8 cellular contexts compared by ENCODE assay signal in the genomic region with DNA sequence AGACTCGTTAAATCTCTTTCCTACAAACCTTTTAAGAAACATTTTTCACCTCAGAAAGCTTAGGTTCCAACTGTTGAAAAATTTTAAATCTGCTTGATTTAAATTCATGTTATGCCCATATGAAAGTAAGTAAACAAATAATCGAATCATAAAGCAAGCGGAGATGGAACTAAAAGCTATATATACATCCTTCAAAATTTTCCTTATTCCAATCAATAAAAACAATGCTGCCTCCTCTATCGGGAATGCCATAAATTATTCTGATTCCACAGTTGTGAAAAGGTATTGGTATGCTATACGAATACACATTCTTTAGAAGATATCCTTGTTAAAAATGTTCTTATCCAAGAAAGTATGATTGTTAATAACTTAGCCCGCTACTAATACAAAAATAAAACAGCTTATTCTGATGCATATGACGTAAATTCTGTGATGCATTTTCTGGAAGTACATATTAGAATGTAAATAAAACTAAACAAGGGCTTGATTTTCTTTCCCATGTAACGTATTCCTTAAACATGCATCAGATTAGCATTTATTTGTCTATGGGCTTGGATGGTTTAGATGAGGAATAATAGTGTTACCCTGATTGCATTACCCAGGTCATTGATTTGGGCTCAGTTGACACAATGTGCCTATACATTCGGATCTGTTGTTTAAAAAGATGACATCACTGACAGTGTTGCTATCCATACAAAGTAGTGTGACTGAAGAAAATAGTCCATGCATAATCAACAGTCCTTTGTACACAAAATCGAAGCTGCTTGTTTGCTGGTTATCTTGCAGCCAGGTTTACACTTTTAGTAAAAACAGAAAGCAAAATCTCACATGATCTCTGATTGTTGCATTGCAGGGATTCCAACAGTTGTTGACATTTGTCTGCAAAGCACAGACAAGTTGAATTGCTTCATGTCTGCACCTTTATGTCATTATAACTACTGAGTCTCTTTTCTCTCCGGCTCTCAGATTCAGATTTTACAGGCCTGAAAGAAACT. TPM values are rescaled to one million over a fixed set of nuclear protein-coding genes. Genes with fewer than 3 reads are reported as not detected.
A peak's percentile ranks its signal among the peaks of the same experiment; 100 is the strongest.
DNase-seq lines count a peak whose midpoint lies in the region; ATAC-seq, FAIRE-seq and TF ChIP-seq lines count a peak whose summit lies in the region.

No MANE protein-coding gene starts in this region.

- peaks cover 13% of the 10 kb centered on the region for H3K4me1 ChIP-seq in CD4-positive, alpha-beta memory T cell (ENCODE audit: insufficient read depth, low read length)
- no peaks in the 10 kb centered on the region; the same call in 1 of the 2 replicates for H3K4me1 ChIP-seq in GM12878 (ENCODE audit: control insufficient read depth, insufficient read depth, low read length)
- H3K4me1 ChIP-seq in mucosa of rectum (ENCODE audit: control insufficient read depth in 2 of 2, insufficient read depth in 2 of 2, low read length in 2 of 2): peaks cover 0 to 7% of the 10 kb centered on the region in 2 donors

- peak overlapping the region; percentile 96 to 99 (median 97) for H3K4me3 Mint-ChIP-seq in CD4-positive, alpha-beta memory T cell

- WGBS in GM12878 (ENCODE audit: insufficient coverage, insufficient replicate concordance, low lambda C conversion rate, missing lambda C conversion rate): 51% methylated on average over 11 of the region's 11 CpGs

- RAD21 ChIA-PET in GM12878 (lab: Charles Lee; ENCODE audit: unreplicated experiment): interaction anchor here (1.0 to 2.7 kb wide), 6 partner anchors 8 to 796 kb away, joined by 4 to 9 read pairs (median 6); partner anchors contain the start of gene HEATR5A

- H3K9ac ChIP-seq in GM12878 (ENCODE audit: control insufficient read depth, insufficient read depth, low read length) (0 out of 2 replicates have a peak overlapping the region, but pooled peaks have one; percentile 10), mucosa of rectum (ENCODE audit: low read depth in 1 of 2, low read length in 2 of 2) (peak overlapping the region; percentile 52 to 60)

- ATAC-seq in GM12878: no peak
- ATAC-seq in HG02870 (IDR thresholded peaks at IDR 0.05; ENCODE audit: unreplicated experiment): no peak
- ATAC-seq in GM21381 (IDR thresholded peaks at IDR 0.05; ENCODE audit: unreplicated experiment): no peak

- peak overlapping the region; percentile 74 for H2AFZ ChIP-seq in GM12878 (ENCODE audit: control insufficient read depth, low read depth, low read length)

- no peak for TF ChIP-seq EP300 in GM12878 (IDR thresholded peaks at IDR 0.05; ENCODE audit: borderline replicate concordance in 1 of 2, control insufficient read depth in 1 of 2, low read depth in 2 of 2, low read length in 2 of 2)

- peak overlapping the region in 1 of 2 donors; percentile 69 for H3K4me3 ChIP-seq in CD4-positive, alpha-beta memory T cell (ENCODE audit: low read length in 2 of 2)
- H3K4me3 ChIP-seq in GM12878 (peak overlapping the region; percentile 57; the same call in 1 of the 2 replicates), mucosa of rectum (ENCODE audit: low read length in 2 of 2) (peak overlapping the region; percentile 86 to 90), H7 (ENCODE audit: insufficient read depth, low read depth, low read length) (no peak overlapping the region)

- in situ Hi-C loops in GM12878 (cut with MboI): no loop called here

- peaks cover 0 to 2% (median 0%) of the 10 kb centered on the region in 8 donors for H3K9me3 Mint-ChIP-seq in CD4-positive, alpha-beta memory T cell

- H3K27me3 ChIP-seq in CD4-positive, alpha-beta memory T cell (ENCODE audit: insufficient read depth, low read length): no peaks in the 10 kb centered on the region
- H3K27me3 ChIP-seq in GM12878 (replicated peaks in 1 of 2; ENCODE audit: control insufficient read depth in 2 of 2, insufficient read depth in 2 of 2, low read length in 1 of 2): no peaks in the 10 kb centered on the region
- no peaks in the 10 kb centered on the region for H3K27me3 ChIP-seq in mucosa of rectum (ENCODE audit: control insufficient read depth in 2 of 2, insufficient read depth in 2 of 2, low read length in 2 of 2)
- H3K27me3 ChIP-seq in H7 (ENCODE audit: control insufficient read depth, insufficient read depth, low read length): no peaks in the 10 kb centered on the region

- H3K27ac Mint-ChIP-seq in CD4-positive, alpha-beta memory T cell: peak overlapping the region; percentile 86 to 98 (median 97)

- peaks cover 13 to 34% (median 26%) of the 10 kb centered on the region in 4 donors for H3K4me1 Mint-ChIP-seq in CD4-positive, alpha-beta memory T cell

- SMC1A ChIA-PET in GM12878 (lab: Charles Lee; ENCODE audit: uncharacterized antibody, unreplicated experiment): interaction anchor here (0.7 to 1.6 kb wide), 13 partner anchors 10 to 793 kb away, joined by 3 to 8 read pairs (median 3); partner anchors contain the start of gene HEATR5A

- H3K9me3 ChIP-seq in CD4-positive, alpha-beta memory T cell (ENCODE audit: control insufficient read depth in 1 of 2, low read length in 2 of 2): no peaks in the 10 kb centered on the region
- H3K9me3 ChIP-seq in GM12878 (replicated peaks; ENCODE audit: control insufficient read depth, insufficient read depth, low read length) (no peaks in the 10 kb centered on the region), mucosa of rectum (ENCODE audit: control insufficient read depth in 2 of 2, low read length in 2 of 2) (no peaks in the 10 kb centered on the region)

- H4K20me1 ChIP-seq in GM12878 (ENCODE audit: control insufficient read depth, insufficient read depth): no peaks in the 10 kb centered on the region

- no peak for TF ChIP-seq CTCF in GM12878 (IDR thresholded peaks at IDR 0.05 in 2 of 3, conservative IDR thresholded peaks at IDR 0.05 in 1 of 3; ENCODE audit: control insufficient read depth in 2 of 3, extremely low read depth in 1 of 3, insufficient read depth in 1 of 3, low read depth in 3 of 3, low read length in 3 of 3)

- peak; percentile 75 for FAIRE-seq in HTR-8/SVneo (lab: Jason Lieb, UNC)
- FAIRE-seq in GM12878 (lab: Jason Lieb, UNC): no peak

- TF ChIP-seq POLR2A in GM12878 (IDR thresholded peaks at IDR 0.05; ENCODE audit: low read depth, low read length): no peak

- no peaks in the 10 kb centered on the region for H3K36me3 ChIP-seq in CD4-positive, alpha-beta memory T cell (ENCODE audit: insufficient read depth, low read length)
- no peaks in the 10 kb centered on the region for H3K36me3 ChIP-seq in GM12878 (ENCODE audit: control insufficient read depth in 2 of 2, insufficient read depth in 2 of 2, low read length in 1 of 2)
- peaks cover 0 to 2% of the 10 kb centered on the region in 2 donors for H3K36me3 ChIP-seq in mucosa of rectum (ENCODE audit: control insufficient read depth in 2 of 2, insufficient read depth in 2 of 2, low read length in 2 of 2)
- no peaks in the 10 kb centered on the region for H3K36me3 ChIP-seq in H7 (replicated peaks; ENCODE audit: control insufficient read depth, insufficient read depth, low read length)

- POLR2A ChIA-PET in CD4-positive, alpha-beta memory T cell (lab: Charles Lee; ENCODE audit: partially characterized antibody): interaction anchor here (0.8 to 3.4 kb wide), 11 partner anchors 9 to 899 kb away, joined by 3 to 50 read pairs (median 3); partner anchors contain the start of genes G2E3, HEATR5A and HECTD1
- POLR2A ChIA-PET in GM12878 (lab: Charles Lee): interaction anchor here (0.6 to 1.5 kb wide), 2 partner anchors 38 to 95 kb away, joined by 4 to 6 read pairs; partner anchors contain the start of gene HEATR5A

- peak overlapping the region; percentile 89 for H3K27ac ChIP-seq in CD4-positive, alpha-beta memory T cell (ENCODE audit: low read depth, low read length)
- H3K27ac ChIP-seq in GM12878 (ENCODE audit: control insufficient read depth, insufficient read depth) (peak overlapping the region; percentile 76), mucosa of rectum (ENCODE audit: low read depth in 2 of 2, low read length in 2 of 2) (peak overlapping the region; percentile 31 to 87)

- no peak for TF ChIP-seq RAD21 in GM12878 (IDR thresholded peaks at IDR 0.05; ENCODE audit: insufficient read depth, low read depth, low read length)

- intact Hi-C loops in CD4-positive, alpha-beta memory T cell (cut with micrococcal nuclease): loop anchor here (1.0 to 5.0 kb wide), 6 partner anchors 38 to 794 kb away; partner anchors contain the start of genes HEATR5A, HECTD1, NUBPL and RNU6-8
- intact Hi-C loops in GM12878 (cut with micrococcal nuclease; ENCODE audit: unreplicated experiment): loop anchor here (5.0 to 10.0 kb wide), 2 partner anchors 36 to 617 kb away; partner anchors contain the start of genes ARHGAP5 and HEATR5A

- BruUV-seq in GM12878 (replicated peaks; lab: Mats Ljungman, UMichigan): no TSS peak

- peaks cover 0 to 3% of the 10 kb centered on the region in 2 donors for H3K27me3 Mint-ChIP-seq in CD4-positive, alpha-beta memory T cell

- peaks cover 8% of the 10 kb centered on the region for H3K79me2 ChIP-seq in GM12878 (ENCODE audit: control insufficient read depth, insufficient read depth, low read length)

- no peak for DNase-seq in CD4-positive, alpha-beta memory T cell
- DNase-seq in HTR-8/SVneo (ENCODE audit: insufficient read length, low spot score): no peak
- no peak for DNase-seq in GM12878 (ENCODE audit: low read depth, low spot score)
- DNase-seq in H7: no peak
- no peak for DNase-seq in stimulated activated naive CD4-positive, alpha-beta T cell treated with Interleukin-2 at 50 U/mL for 16 hours (lab: John Stamatoyannopoulos, UW)

- peak overlapping the region; percentile 56 for H3K4me2 ChIP-seq in GM12878 (ENCODE audit: control insufficient read depth, insufficient read depth)

- H3K36me3 Mint-ChIP-seq in CD4-positive, alpha-beta memory T cell: peaks cover 0 to 9% of the 10 kb centered on the region in 2 donors

- CTCF ChIA-PET in CD4-positive, alpha-beta memory T cell (lab: Charles Lee; ENCODE audit: partially characterized antibody): interaction anchor here (0.6 to 2.8 kb wide), 7 partner anchors 10 to 797 kb away, joined by 3 to 16 read pairs (median 4); partner anchors contain the start of gene HEATR5A
- CTCF ChIA-PET in GM12878 (lab: Yijun Ruan, JAX): interaction anchor here (0.6 to 2.3 kb wide), 9 partner anchors 8 to 797 kb away, joined by 3 to 9 read pairs (median 4); partner anchors contain the start of gene HEATR5A

RNA-seq across cellular contexts. Expression of gene DTD2, which starts 0.7 kb away (rescaled TPM):
- total RNA-seq in CD4-positive, alpha-beta memory T cell: 10 to 100 TPM; 15.1 to 20.2 TPM
- polyA plus RNA-seq in CD4-positive, alpha-beta memory T cell: 10 to 100 TPM; 13.9 to 27.0 TPM
- total RNA-seq in GM12878 (2013; cell fraction: nucleolus; rRNA removed): 24.6 and 25.6 TPM in 2 replicates
- total RNA-seq in GM12878 (2014; rRNA removed) (32.8 and 35.9 TPM in 2 replicates), GM12878 (2014; rRNA removed; fragmentation: Illumina TruSeq; extraction: Trizol) (20.2 and 20.8 TPM in 2 replicates), GM12878 (2021) (22.2 and 22.7 TPM in 2 replicates)
- polyA plus RNA-seq in GM12878 (2011; ENCODE audit: low read depth): 4.9 TPM
- polyA plus RNA-seq in GM12878 (2011; rRNA removed) (15.7 and 23.3 TPM in 2 replicates), GM12878 (2014; fragmentation: Illumina TruSeq; extraction: Trizol) (16.2 and 18.5 TPM in 2 replicates), GM12878 (2014; fragmentation: Nextera tagmentation; extraction: Ambion mirVana) (1 to 10 TPM; 4.5 to 5.4 TPM), GM12878 (2014; rRNA removed) (23.3 and 26.0 TPM in 2 replicates), GM12878 (2016; fragmentation: Nextera tagmentation; extraction: Ambion mirVana) (10 to 100 TPM; 12.3 to 12.4 TPM)
- 14.6 and 15.1 TPM in 2 replicates for polyA plus RNA-seq in GM12878 (2011; cell fraction: cytosol; rRNA removed)
- 3.1 and 5.3 TPM in 2 replicates for polyA plus RNA-seq in GM12878 (2011; cell fraction: nucleus; rRNA removed)
- polyA plus RNA-seq in GM12878 (2012): 9.0 and 9.2 TPM in 2 replicates
- polyA minus RNA-seq in GM12878 (2011; rRNA and poly(A)+ RNA removed): 11.0 and 15.7 TPM in 2 replicates
- 7.8 and 13.9 TPM in 2 replicates for polyA minus RNA-seq in GM12878 (2011; cell fraction: cytosol; rRNA and poly(A)+ RNA removed)
- polyA minus RNA-seq in GM12878 (2011; cell fraction: nucleus; rRNA and poly(A)+ RNA removed): 8.3 and 13.9 TPM in 2 replicates
- 26.8 and 28.1 TPM in 2 replicates for total RNA-seq in H7 (2014; rRNA removed; shearing (Covaris generic))

RNA-seq across cellular contexts. Expression of gene GPR33, which starts 29.9 kb away (rescaled TPM):
- total RNA-seq in CD4-positive, alpha-beta memory T cell: not detected
- polyA plus RNA-seq in CD4-positive, alpha-beta memory T cell: not detected
- total RNA-seq in GM12878 (2013; cell fraction: nucleolus; rRNA removed): not detected in 2 replicates
- total RNA-seq in GM12878 (2014; rRNA removed) (not detected in 2 replicates), GM12878 (2014; rRNA removed; fragmentation: Illumina TruSeq; extraction: Trizol) (not detected in 2 replicates), GM12878 (2021) (not detected in 2 replicates)
- not detected for polyA plus RNA-seq in GM12878 (2011; ENCODE audit: low read depth)
- polyA plus RNA-seq in GM12878 (2011; rRNA removed) (not detected in 2 replicates), GM12878 (2014; fragmentation: Illumina TruSeq; extraction: Trizol) (not detected in 2 replicates), GM12878 (2014; fragmentation: Nextera tagmentation; extraction: Ambion mirVana) (not detected), GM12878 (2014; rRNA removed) (not detected in 2 replicates), GM12878 (2016; fragmentation: Nextera tagmentation; extraction: Ambion mirVana) (not detected)
- not detected in 2 replicates for polyA plus RNA-seq in GM12878 (2011; cell fraction: cytosol; rRNA removed)
- polyA plus RNA-seq in GM12878 (2011; cell fraction: nucleus; rRNA removed): not detected in 2 replicates
- not detected in 2 replicates for polyA plus RNA-seq in GM12878 (2012)
- not detected in 2 replicates for polyA minus RNA-seq in GM12878 (2011; rRNA and poly(A)+ RNA removed)
- not detected in 2 replicates for polyA minus RNA-seq in GM12878 (2011; cell fraction: cytosol; rRNA and poly(A)+ RNA removed)
- not detected in 2 replicates for polyA minus RNA-seq in GM12878 (2011; cell fraction: nucleus; rRNA and poly(A)+ RNA removed)
- not detected in 2 replicates for total RNA-seq in H7 (2014; rRNA removed; shearing (Covaris generic))

RNA-seq across cellular contexts. Expression of gene HEATR5A, which starts 37.6 kb away (rescaled TPM):
- total RNA-seq in CD4-positive, alpha-beta memory T cell: 10 to 100 TPM; 15.1 to 16.4 TPM
- 1 to 10 TPM; 5.4 to 9.1 TPM for polyA plus RNA-seq in CD4-positive, alpha-beta memory T cell
- 24.3 and 36.7 TPM in 2 replicates for total RNA-seq in GM12878 (2013; cell fraction: nucleolus; rRNA removed)
- total RNA-seq in GM12878 (2014; rRNA removed): 9.3 and 11.5 TPM in 2 replicates
- 9.7 and 10.1 TPM in 2 replicates for total RNA-seq in GM12878 (2014; rRNA removed; fragmentation: Illumina TruSeq; extraction: Trizol)
- total RNA-seq in GM12878 (2021): 11.6 and 13.4 TPM in 2 replicates
- polyA plus RNA-seq in GM12878 (2011; ENCODE audit: low read depth): 4.7 TPM
- polyA plus RNA-seq in GM12878 (2011; rRNA removed): 14.2 and 19.6 TPM in 2 replicates
- polyA plus RNA-seq in GM12878 (2011; cell fraction: cytosol; rRNA removed): 6.5 and 6.7 TPM in 2 replicates
- 5.0 and 6.2 TPM in 2 replicates for polyA plus RNA-seq in GM12878 (2011; cell fraction: nucleus; rRNA removed)
- 4.2 and 6.6 TPM in 2 replicates for polyA plus RNA-seq in GM12878 (2012)
- 6.6 and 8.8 TPM in 2 replicates for polyA plus RNA-seq in GM12878 (2014; fragmentation: Illumina TruSeq; extraction: Trizol)
- polyA plus RNA-seq in GM12878 (2014; fragmentation: Nextera tagmentation; extraction: Ambion mirVana): 10 to 100 TPM; 25.4 to 37.1 TPM
- 4.7 and 5.1 TPM in 2 replicates for polyA plus RNA-seq in GM12878 (2014; rRNA removed)
- 10 to 100 TPM; 19.2 to 20.9 TPM for polyA plus RNA-seq in GM12878 (2016; fragmentation: Nextera tagmentation; extraction: Ambion mirVana)
- 18.8 and 22.4 TPM in 2 replicates for polyA minus RNA-seq in GM12878 (2011; rRNA and poly(A)+ RNA removed)
- polyA minus RNA-seq in GM12878 (2011; cell fraction: cytosol; rRNA and poly(A)+ RNA removed): 5.7 and 5.9 TPM in 2 replicates
- polyA minus RNA-seq in GM12878 (2011; cell fraction: nucleus; rRNA and poly(A)+ RNA removed): 6.8 and 16.1 TPM in 2 replicates
- 18.2 and 19.3 TPM in 2 replicates for total RNA-seq in H7 (2014; rRNA removed; shearing (Covaris generic))
